11 cellular contexts compared by ENCODE assay signal in genomic region chr3:171309906-171310359, GRCh38.
A peak's percentile ranks its signal among the peaks of the same experiment; 100 is the strongest.
DNase-seq lines count a peak whose midpoint lies in the region; ATAC-seq, FAIRE-seq and TF ChIP-seq lines count a peak whose summit lies in the region.
"Had no signal": no experiment of that assay in that cellular context is flagged by ENCODE, and none has a peak within 500 bp of the region (broad histone marks: within the 10 kb centered on the region; RNA-seq: fewer than 3 reads in every experiment).

No MANE protein-coding gene starts in this region.

- H3K4me3 Mint-ChIP-seq in Calu3 (ENCODE audit: low read depth, unreplicated experiment): no peak overlapping the region

- H3K36me3 Mint-ChIP-seq in Calu3 (ENCODE audit: insufficient read depth, unreplicated experiment): no peaks in the 10 kb centered on the region

- CTCF ChIA-PET in Calu3 (lab: Charles Lee): interaction anchor here (1.4 to 1.8 kb wide), 2 partner anchors 17 to 18 kb away, joined by 3 to 4 read pairs; no protein-coding TSS in a partner anchor

- H3K36me3 ChIP-seq in fibroblast of lung (ENCODE audit: control insufficient read depth, insufficient read depth, low read length): no peaks in the 10 kb centered on the region
- no peaks in the 10 kb centered on the region for H3K36me3 ChIP-seq in testis (ENCODE audit: low read depth, missing control alignments)
- H3K36me3 ChIP-seq: BLaER1 had no signal

- H3K4me1 Mint-ChIP-seq in Calu3 (ENCODE audit: low read depth, unreplicated experiment): peaks cover 13% of the 10 kb centered on the region

- no TSS peak for BruUV-seq in Calu3 (replicated peaks; lab: Mats Ljungman, UMichigan)

- no peaks in the 10 kb centered on the region for H4K20me1 ChIP-seq in fibroblast of lung (ENCODE audit: control insufficient read depth, extremely low read depth, insufficient read depth, low read length)
- H4K20me1 ChIP-seq: BLaER1 had no signal

- H3K9me3 ChIP-seq in fibroblast of lung (ENCODE audit: control insufficient read depth, insufficient read depth, low read depth, low read length) (no peaks in the 10 kb centered on the region), testis (no peaks in the 10 kb centered on the region)

- TF ChIP-seq CTCF in NB4 (IDR thresholded peaks at IDR 0.05; ENCODE audit: low read depth, low read length) (no peak), fibroblast of lung (conservative IDR thresholded peaks at IDR 0.05 in 1 of 2, IDR thresholded peaks at IDR 0.05 in 1 of 2; ENCODE audit: low read depth in 1 of 2, low read length in 2 of 2) (no peak), testis (IDR thresholded peaks at IDR 0.05) (no peak), Calu3 (IDR thresholded peaks at IDR 0.05; ENCODE audit: unreplicated experiment) (no peak)

- H3K79me2 ChIP-seq in fibroblast of lung (ENCODE audit: control insufficient read depth, insufficient read depth, low read length): peaks cover 6% of the 10 kb centered on the region

- intact Hi-C loops in testis (cut with DNase I; ENCODE audit: low total_unique reads) (no loop called here), Calu3 (cut with micrococcal nuclease; ENCODE audit: unreplicated experiment) (no loop called here)

- H3K4me1 ChIP-seq in fibroblast of lung (ENCODE audit: control insufficient read depth, extremely low read depth, insufficient read depth, low read length): peaks cover 9% of the 10 kb centered on the region
- no peaks in the 10 kb centered on the region for H3K4me1 ChIP-seq in testis

- DNase-seq in A172 (ENCODE audit: low spot score) (peak; percentile 31), GM19239 (ENCODE audit: insufficient read length, low spot score) (no peak), NB4 (ENCODE audit: low read depth) (peak; percentile 47), fibroblast of lung (ENCODE audit: low read depth in 2 of 2) (peak; percentile 61 to 85), testis (no peak), Calu3 (no peak), SKM-1 (lab: John Stamatoyannopoulos, UW; ENCODE audit: unreplicated experiment) (no peak)
- DNase-seq: activated CD4-positive, alpha-beta T cell treated with anti-CD3 and anti-CD28 coated beads for 1 hour; NCI-H526 treated with DMSO at 0.1 percent for 48 hours had no signal

- H3K27me3 Mint-ChIP-seq in Calu3 (ENCODE audit: unreplicated experiment): no peaks in the 10 kb centered on the region

- H3K4me2 ChIP-seq in fibroblast of lung (ENCODE audit: extremely low read depth, insufficient read depth, low read length): no peak overlapping the region
- H3K4me2 ChIP-seq: BLaER1 had no signal

- no peaks in the 10 kb centered on the region for H3K27me3 ChIP-seq in fibroblast of lung (ENCODE audit: control insufficient read depth, insufficient read depth, low read length)
- no peaks in the 10 kb centered on the region for H3K27me3 ChIP-seq in testis
- H3K27me3 ChIP-seq: BLaER1 had no signal

- no peak overlapping the region for H3K9ac ChIP-seq in fibroblast of lung (ENCODE audit: insufficient read depth, low read length)
- H3K9ac ChIP-seq: BLaER1 had no signal

- ATAC-seq in activated CD4-positive, CD25-positive, alpha-beta regulatory T cell treated with anti-CD3 and anti-CD28 coated beads, Interleukin-2, amount 50 U/mL, for 24 hours: no peak

- TF ChIP-seq POLR2A in NB4 (IDR thresholded peaks at IDR 0.05; ENCODE audit: extremely low read depth, insufficient read length) (no peak), testis (IDR thresholded peaks at IDR 0.05) (no peak)

- no peak overlapping the region for H3K27ac Mint-ChIP-seq in Calu3 (ENCODE audit: unreplicated experiment)

- no peaks in the 10 kb centered on the region for H3K9me3 Mint-ChIP-seq in Calu3 (ENCODE audit: low read depth, unreplicated experiment)

- FAIRE-seq in GM19239 (lab: Jason Lieb, UNC): peak; percentile 4

- H2AFZ ChIP-seq in fibroblast of lung (ENCODE audit: low read length): no peak overlapping the region

- no peak overlapping the region for H3K27ac ChIP-seq in fibroblast of lung (ENCODE audit: insufficient read depth, low read length)
- no peak overlapping the region for H3K27ac ChIP-seq in testis
- H3K27ac ChIP-seq: BLaER1 had no signal

- H3K4me3 ChIP-seq in NB4 (ENCODE audit: low read depth, low read length) (no peak overlapping the region), fibroblast of lung (replicated peaks in 1 of 4; ENCODE audit: control extremely low read depth in 1 of 4, insufficient read depth in 1 of 4, low read depth in 3 of 4, low read length in 4 of 4) (no peak overlapping the region), testis (no peak overlapping the region)
- H3K4me3 ChIP-seq: BLaER1 had no signal

Comparison
In these comparisons a context has a peak if more than half of its experiments do, and no peak if none do; other contexts are left out.
1. DNase-seq: peak in A172 (single experiment), NB4 (single experiment) and fibroblast of lung (2 of 2); none in GM19239 (single experiment), testis (single experiment), Calu3 (single experiment) and SKM-1 (single experiment).